20 cellular contexts compared by ENCODE assay signal in genomic region chr9:2215941-2216441, GRCh38.
A peak's percentile ranks its signal among the peaks of the same experiment; 100 is the strongest.
DNase-seq lines count a peak whose midpoint lies in the region; ATAC-seq and TF ChIP-seq lines count a peak whose summit lies in the region.
"Had no signal": no experiment of that assay in that cellular context is flagged by ENCODE, and none has a peak within 500 bp of the region (broad histone marks: within the 10 kb centered on the region; RNA-seq: fewer than 3 reads in every experiment).

No MANE protein-coding gene starts in this region.

- no peak for TF ChIP-seq CTCF in heart left ventricle (IDR thresholded peaks at IDR 0.05)

- intact Hi-C loops in heart left ventricle (cut with DNase I): no loop called here
- intact Hi-C loops in right cardiac atrium (cut with DNase I): no loop called here

- H3K36me3 ChIP-seq in heart left ventricle: no peaks in the 10 kb centered on the region

- no peak overlapping the region for H3K27ac ChIP-seq in heart left ventricle
- no peak overlapping the region for H3K27ac ChIP-seq in right cardiac atrium (ENCODE audit: low read length)
- H3K27ac ChIP-seq: GM23248, PC-9 had no signal

- H3K4me3 ChIP-seq in heart left ventricle (no peak overlapping the region), right cardiac atrium (ENCODE audit: low read length) (no peak overlapping the region)
- H3K4me3 ChIP-seq: GM23248, PC-9 had no signal

- no peak for DNase-seq in heart left ventricle
- DNase-seq in right cardiac atrium: no peak
- DNase-seq in amniotic epithelial cell (ENCODE audit: low read depth): peak; percentile 40
- DNase-seq in fibroblast of the conjunctiva (ENCODE audit: low read depth): peak; percentile 44
- DNase-seq in COLO829 (ENCODE audit: low spot score): no peak
- DNase-seq in EL: no peak
- DNase-seq: AML-193; C1 segment of cervical spinal cord; CD8-positive, alpha-beta T cell; DMS 273 treated with DMSO at 0.1 percent for 48 hours; DMS79; GF-D8; GM23248; H9; KBM-7; NCI-H2029; NCI-H526 treated with DMSO at 0.1 percent for 48 hours; PC-9; SHP77 had no signal

- no peak for TF ChIP-seq POLR2A in heart left ventricle (IDR thresholded peaks at IDR 0.05)

- H3K9me3 ChIP-seq in heart left ventricle (peaks cover 0 to 7% (median 0%) of the 10 kb centered on the region in 12 donors), right cardiac atrium (ENCODE audit: control insufficient read depth, low read length) (no peaks in the 10 kb centered on the region)

- 81 to 91% (median 87%) methylated on average over 8 of the region's 8 CpGs for WGBS in heart left ventricle, 4 donors
- WGBS in right cardiac atrium: 88% methylated on average over 8 of the region's 8 CpGs

- ATAC-seq in heart left ventricle (peak in 3 of 4 donors; percentile 53 to 66 (median 64)), right cardiac atrium (no peak), HG02623 (IDR thresholded peaks at IDR 0.05; ENCODE audit: unreplicated experiment) (no peak)
- ATAC-seq: CD8-positive, alpha-beta T cell had no signal

- peaks cover 0 to 16% (median 0%) of the 10 kb centered on the region in 12 donors for H3K4me1 ChIP-seq in heart left ventricle
- no peaks in the 10 kb centered on the region for H3K4me1 ChIP-seq in right cardiac atrium (ENCODE audit: control insufficient read depth, insufficient read depth, low read length)

- no peaks in the 10 kb centered on the region for H3K27me3 ChIP-seq in heart left ventricle
- H3K27me3 ChIP-seq in right cardiac atrium (ENCODE audit: control insufficient read depth, insufficient read depth): no peaks in the 10 kb centered on the region

Comparison
In these comparisons a context has a peak if more than half of its experiments do, and no peak if none do; other contexts are left out.
1. ATAC-seq: peak in heart left ventricle (3 of 4); none in right cardiac atrium (0 of 2) and HG02623 (single experiment).
2. DNase-seq: peak in amniotic epithelial cell (single experiment) and fibroblast of the conjunctiva (single experiment); none in heart left ventricle (0 of 5), right cardiac atrium (0 of 3), COLO829 (single experiment) and EL (single experiment).